Comparison of ENCODE assay signal across 1 cellular context in the genomic region with DNA sequence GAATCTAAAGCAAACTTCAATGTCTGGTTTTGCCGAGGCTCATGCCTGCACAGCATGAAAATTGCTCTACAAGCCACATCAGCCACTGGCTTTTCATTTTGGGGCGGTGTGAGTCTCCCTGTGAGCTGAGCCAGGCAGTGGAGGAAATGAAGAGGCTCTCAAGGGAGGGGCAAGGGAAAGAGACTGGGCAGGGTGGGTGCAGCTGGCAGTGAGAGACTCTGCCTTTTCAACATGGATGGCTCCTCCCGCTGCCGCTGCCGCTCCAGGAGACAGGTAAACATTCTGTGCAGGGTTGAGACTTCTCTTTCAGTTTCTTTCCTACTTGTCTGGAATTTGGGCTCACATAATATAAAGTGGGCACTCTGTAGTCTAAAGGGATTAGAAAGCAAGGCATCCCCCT.
TF ChIP-seq lines count a peak whose summit lies in the region.

No MANE protein-coding gene starts in this region.

TF ChIP-seq in WTC11, 78 proteins besides CTCF, POLR2A, EP300 and RAD21 (continued from another document):
- TF ChIP-seq ZSCAN18 (CRISPR knock-in tag; IDR thresholded peaks at IDR 0.05) (no peak), FOXJ3 (CRISPR knock-in tag; IDR thresholded peaks at IDR 0.05; ENCODE audit: borderline replicate concordance) (no peak), PREB (CRISPR knock-in tag; IDR thresholded peaks at IDR 0.05; ENCODE audit: borderline replicate concordance) (no peak), MAX (CRISPR knock-in tag; IDR thresholded peaks at IDR 0.05) (no peak), ZNF416 (CRISPR knock-in tag; IDR thresholded peaks at IDR 0.05) (no peak), EMX1 (CRISPR knock-in tag; IDR thresholded peaks at IDR 0.05) (no peak), PRRX2 (CRISPR knock-in tag; IDR thresholded peaks at IDR 0.05) (no peak), ZNF121 (CRISPR knock-in tag; IDR thresholded peaks at IDR 0.05) (no peak)
- TF ChIP-seq, protein P1, sequence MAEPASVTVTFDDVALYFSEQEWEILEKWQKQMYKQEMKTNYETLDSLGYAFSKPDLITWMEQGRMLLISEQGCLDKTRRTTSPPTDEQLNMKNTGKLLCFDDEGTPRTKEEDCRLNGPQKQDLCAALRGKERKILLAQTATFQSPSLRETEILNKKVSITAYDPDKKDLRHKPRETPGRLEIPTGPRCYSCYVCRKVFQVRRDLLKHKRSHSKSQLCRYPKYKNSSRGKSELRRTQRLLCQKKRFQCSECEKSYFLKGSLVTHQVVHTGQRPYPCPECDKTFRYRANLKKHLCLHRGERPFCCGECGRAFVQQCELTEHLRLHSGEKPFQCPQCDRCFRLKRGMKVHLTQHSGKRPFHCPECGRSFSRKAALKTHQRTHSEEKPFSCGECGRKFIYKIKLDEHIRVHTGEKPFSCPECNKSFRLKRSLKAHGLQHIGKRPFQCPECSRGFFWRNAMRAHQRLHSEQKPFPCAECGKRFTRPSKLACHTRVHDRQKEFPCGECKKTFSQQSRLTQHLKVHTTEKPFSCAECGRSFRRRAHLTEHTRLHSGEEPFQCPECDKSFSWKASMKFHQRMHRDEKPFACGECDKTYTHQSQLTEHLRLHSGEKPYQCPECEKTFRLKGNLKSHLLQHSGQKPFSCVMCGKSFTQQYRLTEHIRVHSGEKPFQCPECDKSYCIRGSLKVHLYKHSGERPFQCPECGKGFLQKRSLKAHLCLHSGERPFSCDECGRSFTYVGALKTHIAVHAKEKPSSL (CRISPR knock-in tag; conservative IDR thresholded peaks at IDR 0.05) = no peak
- TF ChIP-seq, protein P2, sequence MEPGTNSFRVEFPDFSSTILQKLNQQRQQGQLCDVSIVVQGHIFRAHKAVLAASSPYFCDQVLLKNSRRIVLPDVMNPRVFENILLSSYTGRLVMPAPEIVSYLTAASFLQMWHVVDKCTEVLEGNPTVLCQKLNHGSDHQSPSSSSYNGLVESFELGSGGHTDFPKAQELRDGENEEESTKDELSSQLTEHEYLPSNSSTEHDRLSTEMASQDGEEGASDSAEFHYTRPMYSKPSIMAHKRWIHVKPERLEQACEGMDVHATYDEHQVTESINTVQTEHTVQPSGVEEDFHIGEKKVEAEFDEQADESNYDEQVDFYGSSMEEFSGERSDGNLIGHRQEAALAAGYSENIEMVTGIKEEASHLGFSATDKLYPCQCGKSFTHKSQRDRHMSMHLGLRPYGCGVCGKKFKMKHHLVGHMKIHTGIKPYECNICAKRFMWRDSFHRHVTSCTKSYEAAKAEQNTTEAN (CRISPR knock-in tag; IDR thresholded peaks at IDR 0.05) = no peak
- TF ChIP-seq, protein P3, sequence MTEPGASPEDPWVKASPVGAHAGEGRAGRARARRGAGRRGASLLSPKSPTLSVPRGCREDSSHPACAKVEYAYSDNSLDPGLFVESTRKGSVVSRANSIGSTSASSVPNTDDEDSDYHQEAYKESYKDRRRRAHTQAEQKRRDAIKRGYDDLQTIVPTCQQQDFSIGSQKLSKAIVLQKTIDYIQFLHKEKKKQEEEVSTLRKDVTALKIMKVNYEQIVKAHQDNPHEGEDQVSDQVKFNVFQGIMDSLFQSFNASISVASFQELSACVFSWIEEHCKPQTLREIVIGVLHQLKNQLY (CRISPR knock-in tag; IDR thresholded peaks at IDR 0.05) = no peak
